ENCODE assay signal across 9 cellular contexts in genomic region chr4:1318488-1319213, GRCh38. TPM values are rescaled to one million over a fixed set of nuclear protein-coding genes. Genes with fewer than 3 reads are reported as not detected.
DNase-seq lines count a peak whose midpoint lies in the region; ATAC-seq lines count a peak whose summit lies in the region.
"Had no signal": no experiment of that assay in that cellular context is flagged by ENCODE, and none has a peak within 500 bp of the region (broad histone marks: within the 10 kb centered on the region; RNA-seq: fewer than 3 reads in every experiment).

No MANE protein-coding gene starts in this region.

- H3K36me3 Mint-ChIP-seq in activated naive CD8-positive, alpha-beta T cell: peaks cover 7% of the 10 kb centered on the region
- peaks cover 34% of the 10 kb centered on the region for H3K36me3 Mint-ChIP-seq in activated naive CD8-positive, alpha-beta T cell treated with anti-CD3 and anti-CD28 coated beads for 36 hours
- H3K36me3 Mint-ChIP-seq in stimulated activated naive B cell treated with anti-CD40 and anti-IgM and Interleukin-4, amounts not matched to agents 10 μg/mL and 1 μg/mL and 100 μg/mL, for 72 hours: peaks cover 37 to 62% of the 10 kb centered on the region in 2 donors

- no peak for DNase-seq in activated naive CD8-positive, alpha-beta T cell treated with anti-CD3 and anti-CD28 coated beads for 36 hours
- peak; percentile 46 for DNase-seq in UCSD-AML1 (lab: John Stamatoyannopoulos, UW; ENCODE audit: unreplicated experiment)
- peak; percentile 42 for DNase-seq in foreskin melanocyte
- DNase-seq in stimulated activated naive B cell treated with anti-CD40 and anti-IgM and Interleukin-4, amounts not matched to agents 10 μg/mL and 1 μg/mL and 100 μg/mL, for 72 hours: no peak
- no peak for DNase-seq in COR-L47 (lab: John Stamatoyannopoulos, UW)
- no peak for DNase-seq in NCI-H524 treated with DMSO at 0.1 percent for 48 hours (lab: John Stamatoyannopoulos, UW)

- H3K4me1 Mint-ChIP-seq in activated naive CD8-positive, alpha-beta T cell (ENCODE audit: low read depth): peaks cover 9% of the 10 kb centered on the region
- H3K4me1 Mint-ChIP-seq in activated naive CD8-positive, alpha-beta T cell treated with anti-CD3 and anti-CD28 coated beads for 36 hours: peaks cover 14% of the 10 kb centered on the region
- H3K4me1 Mint-ChIP-seq in stimulated activated naive B cell treated with anti-CD40 and anti-IgM and Interleukin-4, amounts not matched to agents 10 μg/mL and 1 μg/mL and 100 μg/mL, for 72 hours: peaks cover 4% of the 10 kb centered on the region in 2 donors

- no peak for ATAC-seq in stimulated activated naive B cell treated with anti-CD40 and anti-IgM and Interleukin-4, amounts not matched to agents 10 μg/mL and 1 μg/mL and 100 μg/mL, for 72 hours (replicated peaks)
- ATAC-seq in GM19023 (IDR thresholded peaks at IDR 0.05; ENCODE audit: unreplicated experiment): no peak
- ATAC-seq: esophagus mucosa had no signal

- no peaks in the 10 kb centered on the region for H3K9me3 Mint-ChIP-seq in activated naive CD8-positive, alpha-beta T cell (ENCODE audit: low read depth)
- H3K9me3 Mint-ChIP-seq in activated naive CD8-positive, alpha-beta T cell treated with anti-CD3 and anti-CD28 coated beads for 36 hours: peaks cover 3% of the 10 kb centered on the region
- H3K9me3 Mint-ChIP-seq in stimulated activated naive B cell treated with anti-CD40 and anti-IgM and Interleukin-4, amounts not matched to agents 10 μg/mL and 1 μg/mL and 100 μg/mL, for 72 hours: no peaks in the 10 kb centered on the region

- H3K4me3 Mint-ChIP-seq in activated naive CD8-positive, alpha-beta T cell: no peak overlapping the region
- H3K4me3 Mint-ChIP-seq in activated naive CD8-positive, alpha-beta T cell treated with anti-CD3 and anti-CD28 coated beads for 36 hours: no peak overlapping the region
- H3K4me3 Mint-ChIP-seq in stimulated activated naive B cell treated with anti-CD40 and anti-IgM and Interleukin-4, amounts not matched to agents 10 μg/mL and 1 μg/mL and 100 μg/mL, for 72 hours: no peak overlapping the region

- H3K27me3 Mint-ChIP-seq in activated naive CD8-positive, alpha-beta T cell: no peaks in the 10 kb centered on the region
- no peaks in the 10 kb centered on the region for H3K27me3 Mint-ChIP-seq in activated naive CD8-positive, alpha-beta T cell treated with anti-CD3 and anti-CD28 coated beads for 36 hours
- H3K27me3 Mint-ChIP-seq in stimulated activated naive B cell treated with anti-CD40 and anti-IgM and Interleukin-4, amounts not matched to agents 10 μg/mL and 1 μg/mL and 100 μg/mL, for 72 hours: no peaks in the 10 kb centered on the region

- H3K27ac Mint-ChIP-seq in activated naive CD8-positive, alpha-beta T cell: peak overlapping the region; percentile 38
- H3K27ac Mint-ChIP-seq in activated naive CD8-positive, alpha-beta T cell treated with anti-CD3 and anti-CD28 coated beads for 36 hours: no peak overlapping the region
- peak overlapping the region; percentile 42 for H3K27ac Mint-ChIP-seq in stimulated activated naive B cell treated with anti-CD40 and anti-IgM and Interleukin-4, amounts not matched to agents 10 μg/mL and 1 μg/mL and 100 μg/mL, for 72 hours

RNA-seq across cellular contexts. Expression of gene UVSSA, which starts 28.4 kb away (rescaled TPM):
- total RNA-seq in activated naive CD8-positive, alpha-beta T cell treated with anti-CD3 and anti-CD28 coated beads for 36 hours: 10 to 100 TPM; 13.2 to 14.1 TPM

RNA-seq across cellular contexts. Expression of gene MAEA, which starts 29.0 kb away (rescaled TPM):
- total RNA-seq in activated naive CD8-positive, alpha-beta T cell treated with anti-CD3 and anti-CD28 coated beads for 36 hours: 10 to 100 TPM; 51.3 to 53.2 TPM

Comparison
In these comparisons a context has a peak if more than half of its experiments do, and no peak if none do; other contexts are left out.
1. DNase-seq: peak in UCSD-AML1 (single experiment) and foreskin melanocyte (single experiment); none in activated naive CD8-positive, alpha-beta T cell treated with anti-CD3 and anti-CD28 coated beads for 36 hours (single experiment), stimulated activated naive B cell treated with anti-CD40 and anti-IgM and Interleukin-4, amounts not matched to agents 10 μg/mL and 1 μg/mL and 100 μg/mL, for 72 hours (single experiment), COR-L47 (single experiment) and NCI-H524 treated with DMSO at 0.1 percent for 48 hours (single experiment).